In the genomic region with DNA sequence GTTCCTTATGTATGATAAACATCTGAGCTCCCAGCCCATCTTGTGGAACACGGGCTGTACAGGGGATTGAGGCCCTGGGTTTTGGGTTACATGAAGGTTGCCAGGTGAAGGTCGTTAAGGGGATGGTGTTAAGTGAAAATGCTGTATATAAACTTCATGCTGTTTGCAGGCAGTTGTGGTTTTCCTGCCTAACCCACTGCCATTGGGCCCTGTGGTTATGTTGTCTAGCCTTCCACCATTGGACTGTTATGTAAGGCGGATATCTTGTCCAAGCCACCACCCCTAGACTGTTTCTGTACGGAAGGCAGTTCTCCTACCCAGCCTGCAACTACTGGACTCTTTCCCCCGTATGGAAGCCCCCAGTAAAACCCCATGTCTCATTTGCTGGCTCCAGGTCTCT, we compare ENCODE assay signal across 26 cellular contexts.
"Had no signal": no experiment of that assay in that cellular context is flagged by ENCODE, and none has a peak within 500 bp of the region (broad histone marks: within the 10 kb centered on the region; RNA-seq: fewer than 3 reads in every experiment).

No MANE protein-coding gene starts in this region.

- H3K9ac ChIP-seq: neural progenitor cell had no signal

- ATAC-seq: activated naive CD8-positive, alpha-beta T cell treated with anti-CD3 and anti-CD28 coated beads, Interleukin-2, amount 50 U/mL, for 24 hours; heart right ventricle; left lobe of liver; lower lobe of right lung; naive thymus-derived CD8-positive, alpha-beta T cell; stimulated activated naive B cell treated with anti-CD40 and anti-IgM and Interleukin-4, amounts not matched to agents 10 μg/mL and 1 μg/mL and 100 μg/mL, for 72 hours; WTC11 had no signal

- H3K27me3 ChIP-seq: esophagus muscularis mucosa, heart right ventricle, neural progenitor cell, right atrium auricular region, stomach, thyroid gland, upper lobe of left lung, vagina had no signal

- H3K4me1 ChIP-seq: esophagus muscularis mucosa, heart right ventricle, lower lobe of right lung, neural progenitor cell, right atrium auricular region, stomach, thyroid gland, upper lobe of left lung, vagina had no signal

- H3K36me3 ChIP-seq: esophagus muscularis mucosa, heart right ventricle, lower lobe of right lung, neural progenitor cell, right atrium auricular region, stomach, thyroid gland, upper lobe of left lung, vagina had no signal

- DNase-seq: activated CD4-positive, alpha-beta memory T cell treated with anti-CD3 and anti-CD28 coated beads, Interleukin-2, amount 10 ng/mL, durations not matched to agents 7 days and 5 days; activated CD4-positive, alpha-beta T cell treated with anti-CD3 and anti-CD28 coated beads for 1 hour; activated CD4-positive, alpha-beta T cell treated with anti-CD3 and anti-CD28 coated beads, Interleukin-2, amount 10 ng/mL, durations not matched to agents 7 days and 5 days; activated naive CD8-positive, alpha-beta T cell treated with anti-CD3 and anti-CD28 coated beads, Interleukin-2, amount 50 U/mL, for 24 hours; activated T-cell treated with anti-CD3 and anti-CD28 coated beads, Interleukin-2, amount 50 U/mL, for 48 hours; amygdala; caudate nucleus; foreskin melanocyte; heart right ventricle; kidney glomerular epithelial cell; lower lobe of right lung; mesenchymal stem cell; naive thymus-derived CD8-positive, alpha-beta T cell; occipital lobe; stimulated activated CD4-positive, alpha-beta T cell treated with anti-CD3 and anti-CD28 coated beads, Interleukin-1b, Interleukin-23, amount 100 ng/mL, for 48 hours; stimulated activated naive B cell treated with anti-CD40 and anti-IgM and Interleukin-4, amounts not matched to agents 10 μg/mL and 1 μg/mL and 100 μg/mL, for 72 hours; stomach; thyroid gland; upper lobe of left lung had no signal

- H3K4me3 ChIP-seq: esophagus muscularis mucosa, heart right ventricle, lower lobe of right lung, neural progenitor cell, right atrium auricular region, smooth muscle cell, stomach, thyroid gland, upper lobe of left lung, vagina had no signal

- H3K4me2 ChIP-seq: neural progenitor cell, smooth muscle cell had no signal

- H3K9me3 ChIP-seq: esophagus muscularis mucosa, heart right ventricle, lower lobe of right lung, right atrium auricular region, stomach, thyroid gland, upper lobe of left lung, vagina had no signal

- H3K27ac ChIP-seq: esophagus muscularis mucosa, heart right ventricle, lower lobe of right lung, neural progenitor cell, right atrium auricular region, stomach, thyroid gland, upper lobe of left lung, vagina had no signal

- H2AFZ ChIP-seq: neural progenitor cell had no signal
